ENCODE assay signal across 9 cellular contexts in genomic region chr11:115924744-115925567, GRCh38.
A peak's percentile ranks its signal among the peaks of the same experiment; 100 is the strongest.
DNase-seq lines count a peak whose midpoint lies in the region; ATAC-seq and TF ChIP-seq lines count a peak whose summit lies in the region.
"Had no signal": no experiment of that assay in that cellular context is flagged by ENCODE, and none has a peak within 500 bp of the region (broad histone marks: within the 10 kb centered on the region; RNA-seq: fewer than 3 reads in every experiment).

No MANE protein-coding gene starts in this region.

- no peak for TF ChIP-seq POLR2A in testis (IDR thresholded peaks at IDR 0.05)

- H3K4me1 ChIP-seq in testis = no peaks in the 10 kb centered on the region
- peaks cover 0 to 6% (median 3%) of the 10 kb centered on the region in 9 donors for H3K4me1 ChIP-seq in heart right ventricle

- H3K4me3 ChIP-seq in testis (no peak overlapping the region), heart right ventricle (no peak overlapping the region)

- no peaks in the 10 kb centered on the region for H3K36me3 ChIP-seq in testis (ENCODE audit: low read depth, missing control alignments)
- no peaks in the 10 kb centered on the region for H3K36me3 ChIP-seq in heart right ventricle

- TF ChIP-seq CTCF in GM13977 (IDR thresholded peaks at IDR 0.05; ENCODE audit: extremely low read depth, insufficient read depth, missing control alignments) (peak; percentile 2), testis (IDR thresholded peaks at IDR 0.05) (no peak), heart right ventricle (IDR thresholded peaks at IDR 0.05) (no peak)

- WGBS in testis, 2 donors = 72 to 80% methylated on average over 6 of the region's 6 CpGs
- WGBS in heart right ventricle, 2 donors = 54 to 60% methylated on average over 6 of the region's 6 CpGs

- H3K27me3 ChIP-seq in testis (no peaks in the 10 kb centered on the region), heart right ventricle (peaks cover 0 to 38% (median 8%) of the 10 kb centered on the region in 7 donors)

- H3K27ac ChIP-seq in testis (no peak overlapping the region), heart right ventricle (no peak overlapping the region)

- no peaks in the 10 kb centered on the region for H3K9me3 ChIP-seq in testis
- no peaks in the 10 kb centered on the region for H3K9me3 ChIP-seq in heart right ventricle

- in situ Hi-C loops in GM13977 (cut with MboI; ENCODE audit: low pct_unique_long_range_greater_than_20kb, low sequenced_read_pairs, unreplicated experiment) = loop anchor here (25.0 kb wide), 1 partner anchor 588 kb away; no protein-coding TSS in a partner anchor

- ATAC-seq in GM19463 (IDR thresholded peaks at IDR 0.05; ENCODE audit: unreplicated experiment) = peak; percentile 71
- ATAC-seq in HG03196 (IDR thresholded peaks at IDR 0.05; ENCODE audit: unreplicated experiment) = peak; percentile 75
- peak; percentile 58 for ATAC-seq in esophagus mucosa
- ATAC-seq in heart right ventricle = no peak

- DNase-seq in GM13977 (ENCODE audit: low spot score) (peak; percentile 60), testis (no peak), cerebellum (ENCODE audit: low spot score) (no peak), NCI-H1436 treated with DMSO at 0.1 percent for 48 hours (lab: John Stamatoyannopoulos, UW) (no peak), heart right ventricle (no peak)
- DNase-seq: SHP77 had no signal

- intact Hi-C loops in testis (cut with DNase I; ENCODE audit: low total_unique reads) = no loop called here
- intact Hi-C loops in heart right ventricle (cut with DNase I) = no loop called here

Comparison
In these comparisons a context has a peak if more than half of its experiments do, and no peak if none do; other contexts are left out.
1. ATAC-seq: peak in GM19463 (single experiment), HG03196 (single experiment) and esophagus mucosa (single experiment); none in heart right ventricle (0 of 8).